ENCODE assay signal across 1 cellular context in genomic region chr12:116708826-116709756, GRCh38.
A peak's percentile ranks its signal among the peaks of the same experiment; 100 is the strongest.
TF ChIP-seq lines count a peak whose summit lies in the region.

No MANE protein-coding gene starts in this region.

TF ChIP-seq in HEK293, 187 proteins besides CTCF, POLR2A, EP300 and RAD21 (continued from another document):
- no peak for TF ChIP-seq PRDM2 (tag by site-specific recombination; IDR thresholded peaks at IDR 0.05; ENCODE audit: borderline replicate concordance)
- peak; percentile 63; the same call in 1 of the 2 replicates for TF ChIP-seq MZF1 (tag by site-specific recombination; IDR thresholded peaks at IDR 0.05; ENCODE audit: borderline replicate concordance)
- peak; percentile 13; the same call in 1 of the 2 replicates for TF ChIP-seq ZNF596 (tag by site-specific recombination; IDR thresholded peaks at IDR 0.05)
- TF ChIP-seq PRDM1 (tag by site-specific recombination; IDR thresholded peaks at IDR 0.05), result peak; percentile 83
- no peak for TF ChIP-seq ZNF114 (tag by site-specific recombination; IDR thresholded peaks at IDR 0.05)
- TF ChIP-seq ZNF677 (tag by site-specific recombination; IDR thresholded peaks at IDR 0.05), result peak; percentile 96
- TF ChIP-seq KLF9 (tag by site-specific recombination; IDR thresholded peaks at IDR 0.05; ENCODE audit: low read depth), result no peak
- TF ChIP-seq PRDM4 (tag by site-specific recombination; IDR thresholded peaks at IDR 0.05), result no peak
- TF ChIP-seq ZBTB17 (tag by site-specific recombination; IDR thresholded peaks at IDR 0.05), result peak; percentile 91
- peak; percentile 92 for TF ChIP-seq ZNF692 (tag by site-specific recombination; IDR thresholded peaks at IDR 0.05)
- peak; percentile 51; the same call in 1 of the 2 replicates for TF ChIP-seq ZNF654 (tag by site-specific recombination; IDR thresholded peaks at IDR 0.05; ENCODE audit: low read depth)
